In genomic region chr3:58271901-58272501, GRCh38 we compare ENCODE assay signal across 1 cellular context.
A peak's percentile ranks its signal among the peaks of the same experiment; 100 is the strongest.
TF ChIP-seq lines count a peak whose summit lies in the region.

No MANE protein-coding gene starts in this region.

TF ChIP-seq in HepG2, 621 proteins besides CTCF, POLR2A, EP300 and RAD21:
- TF ChIP-seq ZMYM3 (CRISPR knock-in tag; IDR thresholded peaks at IDR 0.05), result 0 out of 2 replicates have a peak, but pooled peaks have one; percentile 24
- TF ChIP-seq NR2F6 (IDR thresholded peaks at IDR 0.05), result no peak
- no peak for TF ChIP-seq NR2F6 (CRISPR knock-in tag; IDR thresholded peaks at IDR 0.05)
- no peak for TF ChIP-seq PPARG (CRISPR knock-in tag; conservative IDR thresholded peaks at IDR 0.05)
- TF ChIP-seq IRF2 (CRISPR knock-in tag; IDR thresholded peaks at IDR 0.05), result no peak
- TF ChIP-seq THAP7 (CRISPR knock-in tag; IDR thresholded peaks at IDR 0.05), result no peak
- peak; percentile 90 for TF ChIP-seq ZNF629 (CRISPR knock-in tag; conservative IDR thresholded peaks at IDR 0.05)
- peak; percentile 72 for TF ChIP-seq CEBPG (CRISPR knock-in tag; IDR thresholded peaks at IDR 0.05)
- TF ChIP-seq ZNF784 (CRISPR knock-in tag; IDR thresholded peaks at IDR 0.05; ENCODE audit: borderline replicate concordance), result no peak
- TF ChIP-seq ZNF24 (IDR thresholded peaks at IDR 0.05), result no peak
- TF ChIP-seq CEBPB (IDR thresholded peaks at IDR 0.05; ENCODE audit: borderline replicate concordance, low read depth, low read length), result peak; percentile 72
- TF ChIP-seq ZFP1 (CRISPR knock-in tag; IDR thresholded peaks at IDR 0.05), result no peak
- TF ChIP-seq FOSL1 (CRISPR knock-in tag; IDR thresholded peaks at IDR 0.05; ENCODE audit: borderline replicate concordance), result no peak
TF ChIP-seq in HepG2: peak in this region for 4.
